ENCODE assay signal across 1 cellular context in genomic region chr2:127621981-127622431, GRCh38.
TF ChIP-seq lines count a peak whose summit lies in the region.

No MANE protein-coding gene starts in this region.

TF ChIP-seq in WTC11, 78 proteins besides CTCF, POLR2A, EP300 and RAD21 (continued from another document):
- TF ChIP-seq ARID4B (CRISPR knock-in tag; IDR thresholded peaks at IDR 0.05; ENCODE audit: borderline replicate concordance) (no peak), ZBTB43 (CRISPR knock-in tag; IDR thresholded peaks at IDR 0.05) (no peak), EMX1 (CRISPR knock-in tag; IDR thresholded peaks at IDR 0.05) (no peak), ZNF532 (CRISPR knock-in tag; IDR thresholded peaks at IDR 0.05; ENCODE audit: borderline replicate concordance) (no peak), FOXP4 (CRISPR knock-in tag; IDR thresholded peaks at IDR 0.05) (no peak)
